Comparison of ENCODE assay signal across 30 cellular contexts in the genomic region with DNA sequence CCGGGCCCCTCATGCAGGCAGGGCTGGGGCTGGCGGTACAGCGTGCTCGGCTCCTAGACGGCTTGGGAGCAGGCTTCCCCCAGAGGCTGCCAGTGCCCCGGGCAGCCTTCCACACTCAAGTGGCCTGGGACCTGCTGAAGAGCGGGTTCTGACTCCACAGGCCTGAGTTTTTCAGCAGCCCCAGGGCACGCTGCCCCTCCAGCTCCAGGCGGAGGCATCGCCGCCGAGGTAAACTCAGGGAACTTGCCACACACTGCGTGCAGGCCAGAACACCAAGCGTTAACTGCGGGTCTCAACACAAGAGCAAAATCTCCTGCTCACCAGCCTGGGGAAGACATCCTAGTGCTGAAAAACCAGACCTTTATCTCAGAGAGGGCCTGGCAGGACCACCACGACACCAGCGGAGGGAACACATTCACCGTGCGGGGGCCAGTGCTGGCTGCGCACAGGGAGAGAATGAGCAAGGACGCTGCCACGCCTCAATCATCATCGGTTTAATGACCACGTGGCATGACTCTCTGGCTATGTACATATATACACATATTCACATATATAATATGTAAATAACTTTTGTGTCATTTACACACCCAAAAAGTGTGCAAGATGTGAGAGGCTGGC. TPM values are rescaled to one million over a fixed set of nuclear protein-coding genes. Genes with fewer than 3 reads are reported as not detected.
DNase-seq lines count a peak whose midpoint lies in the region; ATAC-seq, FAIRE-seq and TF ChIP-seq lines count a peak whose summit lies in the region.
"Had no signal": no experiment of that assay in that cellular context is flagged by ENCODE, and none has a peak within 500 bp of the region (broad histone marks: within the 10 kb centered on the region; RNA-seq: fewer than 3 reads in every experiment).

No MANE protein-coding gene starts in this region.

- H3K9me3 Mint-ChIP-seq in MCF 10A (ENCODE audit: unreplicated experiment) (no peaks in the 10 kb centered on the region), astrocyte (ENCODE audit: unreplicated experiment) (no peaks in the 10 kb centered on the region), glutamatergic neuron (ENCODE audit: unreplicated experiment) (peaks cover 18% of the 10 kb centered on the region)
- H3K9me3 Mint-ChIP-seq: CD8-positive, alpha-beta T cell had no signal

- H3F3A ChIP-seq in smooth muscle cell (ENCODE audit: low read depth): peaks cover 14% of the 10 kb centered on the region

- TF ChIP-seq CTCF in MCF 10A (IDR thresholded peaks at IDR 0.05; ENCODE audit: unreplicated experiment) (no peak), mammary epithelial cell (conservative IDR thresholded peaks at IDR 0.05 in 1 of 2, IDR thresholded peaks at IDR 0.05 in 1 of 2; ENCODE audit: extremely low read depth in 1 of 2, insufficient read depth in 1 of 2, low read depth in 1 of 2, low read length in 2 of 2) (no peak), astrocyte (IDR thresholded peaks at IDR 0.05; ENCODE audit: insufficient read depth, low read depth, low read length) (no peak), glutamatergic neuron (IDR thresholded peaks at IDR 0.05; ENCODE audit: partially characterized antibody, unreplicated experiment) (no peak), smooth muscle cell (IDR thresholded peaks at IDR 0.05; ENCODE audit: borderline replicate concordance, insufficient read depth, poor library complexity, severe bottlenecking) (no peak)

- no peaks in the 10 kb centered on the region for H4K20me1 ChIP-seq in mammary epithelial cell (ENCODE audit: insufficient read depth, low read length)
- no peaks in the 10 kb centered on the region for H4K20me1 ChIP-seq in astrocyte (ENCODE audit: insufficient read depth, low read length)
- H4K20me1 ChIP-seq in smooth muscle cell (ENCODE audit: low read depth): no peaks in the 10 kb centered on the region

- H3K36me3 Mint-ChIP-seq in MCF 10A (ENCODE audit: insufficient read depth, unreplicated experiment): peaks cover 49% of the 10 kb centered on the region
- peaks cover 11% of the 10 kb centered on the region for H3K36me3 Mint-ChIP-seq in astrocyte (ENCODE audit: low read depth, unreplicated experiment)
- no peaks in the 10 kb centered on the region for H3K36me3 Mint-ChIP-seq in glutamatergic neuron (ENCODE audit: unreplicated experiment)

- in situ Hi-C loops in mammary epithelial cell (cut with MboI; ENCODE audit: low sequenced_read_pairs in 2 of 2): no loop called here

- no peak overlapping the region for H3K9ac ChIP-seq in mammary epithelial cell (ENCODE audit: insufficient read depth, low read length)
- H3K9ac ChIP-seq in astrocyte (ENCODE audit: low read length): no peak overlapping the region
- no peak overlapping the region for H3K9ac ChIP-seq in smooth muscle cell (ENCODE audit: low read depth)

- BruUV-seq in MCF 10A (replicated peaks; lab: Mats Ljungman, UMichigan) (no TSS peak), mammary epithelial cell (replicated peaks; lab: Mats Ljungman, UMichigan) (no TSS peak)

- FAIRE-seq in astrocyte (lab: Jason Lieb, UNC): no peak
- FAIRE-seq: GM12878 had no signal

- ATAC-seq in HG03159 (IDR thresholded peaks at IDR 0.05; ENCODE audit: unreplicated experiment): no peak
- ATAC-seq: CD8-positive, alpha-beta T cell; GM12878 had no signal

- H3K4me1 ChIP-seq in mammary epithelial cell (ENCODE audit: insufficient read depth, low read length) (peaks cover 44% of the 10 kb centered on the region), astrocyte (ENCODE audit: insufficient read depth, low read length) (peaks cover 41% of the 10 kb centered on the region), smooth muscle cell (ENCODE audit: low read depth) (no peaks in the 10 kb centered on the region)
- H3K4me1 ChIP-seq: Caco-2 had no signal

- H3K4me3 Mint-ChIP-seq in MCF 10A (ENCODE audit: unreplicated experiment): no peak overlapping the region
- H3K4me3 Mint-ChIP-seq in astrocyte (ENCODE audit: unreplicated experiment): no peak overlapping the region
- no peak overlapping the region for H3K4me3 Mint-ChIP-seq in glutamatergic neuron (ENCODE audit: unreplicated experiment)
- H3K4me3 Mint-ChIP-seq: B cell; CD8-positive, alpha-beta T cell had no signal

- dilution Hi-C loops in mammary epithelial cell (cut with HindIII; ENCODE audit: low sequenced_read_pairs): no loop called here

- peaks cover 3% of the 10 kb centered on the region for H3K79me2 ChIP-seq in mammary epithelial cell (ENCODE audit: insufficient read depth, low read length)
- no peaks in the 10 kb centered on the region for H3K79me2 ChIP-seq in astrocyte (ENCODE audit: insufficient read depth, low read length)
- H3K79me2 ChIP-seq in smooth muscle cell (ENCODE audit: low read depth): no peaks in the 10 kb centered on the region

- POLR2A ChIA-PET in MCF 10A (lab: Yijun Ruan, JAX): no interaction called here

- H3K4me3 ChIP-seq in mammary epithelial cell (replicated peaks in 1 of 3; ENCODE audit: insufficient read depth in 1 of 3, low read depth in 2 of 3, low read length in 3 of 3) (no peak overlapping the region), astrocyte (ENCODE audit: insufficient read depth, low read depth, low read length) (no peak overlapping the region), smooth muscle cell (no peak overlapping the region)
- H3K4me3 ChIP-seq: GM12878 had no signal

- intact Hi-C loops in MCF 10A (cut with micrococcal nuclease) (no loop called here), mammary epithelial cell (cut with micrococcal nuclease) (no loop called here)

- DNase-seq in MCF 10A (ENCODE audit: unreplicated experiment) (no peak), mammary epithelial cell (no peak), astrocyte (ENCODE audit: low read depth) (no peak), glutamatergic neuron (peak; percentile 40), smooth muscle cell (lab: John Stamatoyannopoulos, UW; ENCODE audit: unreplicated experiment) (no peak), foreskin melanocyte (no peak)
- DNase-seq in stimulated activated CD4-positive, alpha-beta T cell treated with anti-CD3 and anti-CD28 coated beads, Interleukin-4, amount 100 ng/mL, for 1 hour: no peak
- DNase-seq: Caco-2; CD8-positive, alpha-beta T cell; DMS 273 treated with DMSO at 0.1 percent for 48 hours; DMS79; EL; GDM1; GOT3; HCEC 1CT; NCI-H1092; NCI-H1417 treated with DMSO at 0.1 percent for 48 hours; NCI-H1694 treated with DMSO at 0.1 percent for 48 hours; NCI-H2081 treated with DMSO at 0.1 percent for 48 hours; NCI-H2171; NCI-H226; NCI-H510A; NCI-H69; RPMI8226; SHP77 treated with DMSO at 0.1 percent for 48 hours had no signal

- CTCF ChIA-PET in MCF 10A (lab: Yijun Ruan, JAX): interaction anchor here (0.6 to 0.9 kb wide), 2 partner anchors 306 to 345 kb away, joined by 3 to 4 read pairs; no protein-coding TSS in a partner anchor
- CTCF ChIA-PET in mammary epithelial cell (lab: Charles Lee; ENCODE audit: low non-redundant PET): no interaction called here

- WGBS in mammary epithelial cell (ENCODE audit: low coverage, missing lambda C conversion rate): 94% methylated on average over 17 of the region's 24 CpGs
- 94% methylated on average over 24 of the region's 24 CpGs for WGBS in smooth muscle cell (ENCODE audit: low lambda C conversion rate)

- H3K27me3 Mint-ChIP-seq in MCF 10A (ENCODE audit: insufficient read depth, unreplicated experiment) (no peaks in the 10 kb centered on the region), astrocyte (ENCODE audit: low read depth, unreplicated experiment) (no peaks in the 10 kb centered on the region), glutamatergic neuron (ENCODE audit: unreplicated experiment) (peaks cover 4% of the 10 kb centered on the region)
- H3K27me3 Mint-ChIP-seq: B cell had no signal

- H3K4me2 ChIP-seq in mammary epithelial cell (ENCODE audit: insufficient read depth, low read depth, low read length): no peak overlapping the region
- no peak overlapping the region for H3K4me2 ChIP-seq in astrocyte (ENCODE audit: low read length)
- no peak overlapping the region for H3K4me2 ChIP-seq in smooth muscle cell

- peak overlapping the region; percentile 57 for H3K27ac Mint-ChIP-seq in MCF 10A (ENCODE audit: low read depth, unreplicated experiment)
- H3K27ac Mint-ChIP-seq in astrocyte (ENCODE audit: unreplicated experiment): no peak overlapping the region
- peak overlapping the region; percentile 8 for H3K27ac Mint-ChIP-seq in glutamatergic neuron (ENCODE audit: unreplicated experiment)
- H3K27ac Mint-ChIP-seq: B cell; CD8-positive, alpha-beta T cell had no signal

- H3K27me3 ChIP-seq in mammary epithelial cell (ENCODE audit: insufficient read depth, low read length) (no peaks in the 10 kb centered on the region), astrocyte (ENCODE audit: insufficient read depth, low read length) (no peaks in the 10 kb centered on the region), smooth muscle cell (ENCODE audit: low read depth) (no peaks in the 10 kb centered on the region)

- H3K36me3 ChIP-seq in mammary epithelial cell (ENCODE audit: insufficient read depth, low read length) (peaks cover 7% of the 10 kb centered on the region), astrocyte (ENCODE audit: insufficient read depth, low read length) (peaks cover 12% of the 10 kb centered on the region), smooth muscle cell (ENCODE audit: low read depth) (no peaks in the 10 kb centered on the region)

- H3K4me1 Mint-ChIP-seq in MCF 10A (ENCODE audit: insufficient read depth, unreplicated experiment): peaks cover 21% of the 10 kb centered on the region
- peaks cover 35% of the 10 kb centered on the region for H3K4me1 Mint-ChIP-seq in astrocyte (ENCODE audit: low read depth, unreplicated experiment)
- peaks cover 40% of the 10 kb centered on the region for H3K4me1 Mint-ChIP-seq in glutamatergic neuron (ENCODE audit: low read depth, unreplicated experiment)
- H3K4me1 Mint-ChIP-seq: B cell had no signal

- H3K9me3 ChIP-seq in mammary epithelial cell (replicated peaks; ENCODE audit: insufficient read depth, low read length) (no peaks in the 10 kb centered on the region), astrocyte (ENCODE audit: insufficient read depth, low read depth, low read length) (no peaks in the 10 kb centered on the region), smooth muscle cell (replicated peaks; ENCODE audit: low read depth) (no peaks in the 10 kb centered on the region)
- H3K9me3 ChIP-seq: Caco-2 had no signal

- H2AFZ ChIP-seq in mammary epithelial cell (ENCODE audit: low read depth, low read length): no peak overlapping the region
- no peak overlapping the region for H2AFZ ChIP-seq in astrocyte (ENCODE audit: low read depth, low read length)
- H2AFZ ChIP-seq in smooth muscle cell (ENCODE audit: low read depth): no peak overlapping the region

- H3K27ac ChIP-seq in mammary epithelial cell (ENCODE audit: insufficient read depth, low read depth, low read length) (no peak overlapping the region), astrocyte (ENCODE audit: low read depth, low read length) (peak overlapping the region; percentile 94), smooth muscle cell (ENCODE audit: low read depth) (peak overlapping the region; percentile 30)
- H3K27ac ChIP-seq: C4-2B, HL-60 had no signal

RNA-seq across cellular contexts. Expression of a gene that starts 21.3 kb away (rescaled TPM):
- total RNA-seq in MCF 10A (2022) (107 and 125 TPM in 2 replicates), mammary epithelial cell (100 to 1,000 TPM in 1 of 2 donors, 10 to 100 TPM in 1; 82.4 to 112 TPM), astrocyte (93.7 and 112 TPM in 2 replicates), glutamatergic neuron (ENCODE audit: unreplicated experiment) (113 TPM), smooth muscle cell (151 and 185 TPM in 2 replicates)
- polyA plus RNA-seq in mammary epithelial cell (151 TPM), smooth muscle cell (163 and 172 TPM in 2 replicates)
- 62.4 TPM for polyA minus RNA-seq in mammary epithelial cell

RNA-seq across cellular contexts. Expression of a gene that starts 54.1 kb away (rescaled TPM):
- total RNA-seq in MCF 10A (2022) (16.5 and 18.4 TPM in 2 replicates), mammary epithelial cell (10 to 100 TPM; 10.3 to 12.7 TPM), astrocyte (16.9 and 19.7 TPM in 2 replicates), glutamatergic neuron (ENCODE audit: unreplicated experiment) (22.4 TPM), smooth muscle cell (7.5 and 8.0 TPM in 2 replicates)
- polyA plus RNA-seq in mammary epithelial cell (7.2 TPM), smooth muscle cell (9.9 and 17.5 TPM in 2 replicates)
- 16.5 TPM for polyA minus RNA-seq in mammary epithelial cell
